In the genomic region with DNA sequence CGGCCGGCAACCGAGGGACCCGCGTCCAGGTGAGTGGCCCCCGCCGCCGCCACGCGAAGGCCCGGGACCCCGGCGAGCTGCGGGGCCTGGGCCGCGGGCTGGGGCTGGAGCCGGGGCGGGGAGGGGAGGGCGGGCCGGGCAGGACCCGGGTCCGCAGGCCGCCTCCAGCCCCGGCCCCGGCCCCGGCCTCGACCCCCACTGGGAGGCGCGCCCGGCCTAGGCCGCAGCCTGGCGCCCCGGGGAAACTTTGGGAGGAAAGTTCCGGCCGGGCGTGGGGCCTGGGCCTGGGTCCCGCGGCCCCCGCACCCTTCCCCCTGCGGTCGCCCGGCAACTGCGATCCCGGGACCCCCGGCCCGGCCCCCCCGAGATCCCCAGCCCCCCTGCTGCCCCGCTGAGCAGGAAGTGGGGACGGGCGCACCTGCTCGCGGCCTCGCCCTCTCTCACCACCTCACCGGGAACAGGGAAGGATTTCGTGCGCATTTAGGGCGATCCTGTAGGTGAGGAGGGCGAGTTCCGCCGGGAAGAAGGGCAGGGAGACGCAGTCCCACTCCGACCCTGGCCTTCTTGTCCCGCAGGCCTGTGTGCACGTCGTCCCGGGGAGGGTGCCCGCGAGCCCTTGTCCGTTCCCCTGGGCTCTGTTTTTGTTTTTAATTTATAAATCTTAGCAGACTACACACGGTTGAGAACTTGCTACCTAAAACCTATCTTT, we compare ENCODE assay signal across 7 cellular contexts. TPM values are rescaled to one million over a fixed set of nuclear protein-coding genes. Genes with fewer than 3 reads are reported as not detected.
DNase-seq lines count a peak whose midpoint lies in the region; ATAC-seq and TF ChIP-seq lines count a peak whose summit lies in the region.

No MANE protein-coding gene starts in this region.

- peak overlapping the region; percentile 93 for H3K4me2 ChIP-seq in HCT116 (ENCODE audit: low read length)

- no peak for TF ChIP-seq RAD21 in HCT116 (IDR thresholded peaks at IDR 0.05; ENCODE audit: low read depth)

- DNase-seq in HCT116 (ENCODE audit: low read depth, low spot score) (no peak), NCI-H345 treated with DMSO at 0.1 percent for 48 hours (lab: John Stamatoyannopoulos, UW; ENCODE audit: unreplicated experiment) (peak; percentile 40), dermis blood vessel endothelial cell (peak; percentile 21), GM13977 (ENCODE audit: low spot score) (no peak)

- intact Hi-C loops in HCT116 (cut with micrococcal nuclease), result no loop called here

- peak overlapping the region; percentile 46 for H3K27ac ChIP-seq in HCT116 (ENCODE audit: low read depth, low read length)
- H3K27ac ChIP-seq in muscle layer of duodenum (ENCODE audit: low read length), result peak overlapping the region; percentile 74

- no peaks in the 10 kb centered on the region for H3K36me3 ChIP-seq in HCT116 (ENCODE audit: control insufficient read depth in 1 of 2, insufficient read depth in 2 of 2, low read length in 2 of 2)
- peaks cover 0 to 5% of the 10 kb centered on the region in 2 donors for H3K36me3 ChIP-seq in muscle layer of duodenum (ENCODE audit: control insufficient read depth in 1 of 2, insufficient read depth in 2 of 2, low read length in 2 of 2)

- peak overlapping the region; percentile 76 for H3K9ac ChIP-seq in HCT116 (ENCODE audit: low read length)

- in situ Hi-C loops in GM13977 (cut with MboI; ENCODE audit: low pct_unique_long_range_greater_than_20kb, low sequenced_read_pairs, unreplicated experiment), result no loop called here

- no TSS peak for BruUV-seq in HCT116 (replicated peaks; lab: Mats Ljungman, UMichigan)

- H3K27me3 ChIP-seq in HCT116 (ENCODE audit: insufficient read depth, low read length) (no peaks in the 10 kb centered on the region), muscle layer of duodenum (ENCODE audit: low read depth, low read length) (no peaks in the 10 kb centered on the region)

- no peak for TF ChIP-seq CTCF in HCT116 (IDR thresholded peaks at IDR 0.05 in 2 of 3, conservative IDR thresholded peaks at IDR 0.05 in 1 of 3; ENCODE audit: borderline replicate concordance in 1 of 3, insufficient read depth in 1 of 3, low read depth in 2 of 3, low read length in 2 of 3)
- TF ChIP-seq CTCF in GM13977 (IDR thresholded peaks at IDR 0.05; ENCODE audit: extremely low read depth, insufficient read depth, missing control alignments), result no peak

- CTCF ChIA-PET in HCT116 (lab: Charles Lee), result no interaction called here

- POLR2A ChIA-PET in HCT116 (lab: Charles Lee), result no interaction called here

- ATAC-seq in HCT116 (peak; percentile 18), GM21529 (IDR thresholded peaks at IDR 0.05; ENCODE audit: unreplicated experiment) (no peak)

- no peaks in the 10 kb centered on the region for H4K20me1 ChIP-seq in HCT116 (ENCODE audit: insufficient read depth)

- H3K4me1 ChIP-seq in HCT116 (ENCODE audit: control insufficient read depth in 1 of 2, insufficient read depth in 2 of 2, low read length in 2 of 2), result peaks cover 5 to 29% of the 10 kb centered on the region in 2 experiments; a peak in 3 of 4 replicates
- peaks cover 5 to 13% of the 10 kb centered on the region in 2 donors for H3K4me1 ChIP-seq in muscle layer of duodenum (ENCODE audit: control insufficient read depth in 1 of 2, insufficient read depth in 2 of 2, low read length in 2 of 2)

- H3K4me3 ChIP-seq in GM08714 (ENCODE audit: low read length), result peak overlapping the region; percentile 74
- H3K4me3 ChIP-seq in HCT116 (replicated peaks in 1 of 2; ENCODE audit: low read depth in 1 of 2, low read length in 2 of 2), result peak overlapping the region; percentile 63 to 80
- peak overlapping the region; percentile 74 to 75 for H3K4me3 ChIP-seq in muscle layer of duodenum (ENCODE audit: low read depth in 1 of 2, low read length in 2 of 2)

- H3K9me2 ChIP-seq in HCT116 (ENCODE audit: insufficient read depth), result no peaks in the 10 kb centered on the region

- no peak for TF ChIP-seq POLR2A in HCT116 (IDR thresholded peaks at IDR 0.05; ENCODE audit: borderline replicate concordance, extremely low read depth, insufficient read depth, insufficient read length)

- no peak overlapping the region for H2AFZ ChIP-seq in HCT116 (ENCODE audit: low read depth, low read length, poor library complexity, severe bottlenecking)

- H3K9me3 ChIP-seq in HCT116 (ENCODE audit: control insufficient read depth in 1 of 2, insufficient read depth in 1 of 2, low read depth in 1 of 2, low read length in 2 of 2), result no peaks in the 10 kb centered on the region
- no peaks in the 10 kb centered on the region for H3K9me3 ChIP-seq in muscle layer of duodenum (ENCODE audit: control insufficient read depth in 1 of 2, low read length in 2 of 2)

- H3K79me2 ChIP-seq in HCT116 (ENCODE audit: insufficient read depth, low read length), result peaks cover 22% of the 10 kb centered on the region

- RAD21 ChIA-PET in HCT116 (lab: Charles Lee; ENCODE audit: low non-redundant PET in 1 of 2, low total read pairs in 2 of 2, uncharacterized antibody in 2 of 2, unreplicated experiment in 2 of 2), result no interaction called here

TF ChIP-seq in HCT116, 20 proteins besides CTCF, POLR2A, EP300 and RAD21:
- TF ChIP-seq ELF1 (IDR thresholded peaks at IDR 0.05; ENCODE audit: borderline replicate concordance, low read depth), result no peak
- peak; percentile 91 for TF ChIP-seq ZFX (IDR thresholded peaks at IDR 0.05)

RNA-seq across cellular contexts. Expression of a gene that starts 0.4 kb away (rescaled TPM):
- total RNA-seq in HCT116 (2021; ENCODE audit: unreplicated experiment), result 36.9 TPM
- 17.6 and 18.4 TPM in 2 replicates for polyA plus RNA-seq in HCT116 (2012)
- total RNA-seq in dermis blood vessel endothelial cell, result 28.9 and 35.7 TPM in 2 replicates

RNA-seq across cellular contexts. Expression of a gene that starts 18.6 kb away (rescaled TPM):
- total RNA-seq in HCT116 (2021; ENCODE audit: unreplicated experiment) (not detected), dermis blood vessel endothelial cell (not detected in 2 replicates)
- polyA plus RNA-seq in HCT116 (2012), result 0.03 TPM in 1 of 2 replicates, not detected in the other

RNA-seq across cellular contexts. Expression of a gene that starts 55.9 kb away (rescaled TPM):
- total RNA-seq in HCT116 (2021; ENCODE audit: unreplicated experiment), result 43.3 TPM
- polyA plus RNA-seq in HCT116 (2012), result 24.6 and 28.4 TPM in 2 replicates
- 19.3 and 26.7 TPM in 2 replicates for total RNA-seq in dermis blood vessel endothelial cell

Comparison
In these comparisons a context has a peak if more than half of its experiments do, and no peak if none do; other contexts are left out.
1. DNase-seq: peak in NCI-H345 treated with DMSO at 0.1 percent for 48 hours (single experiment) and dermis blood vessel endothelial cell (single experiment); none in HCT116 (single experiment) and GM13977 (single experiment).
2. Peak in every context shown above with its lines, with median percentiles within 50 percentile points of each other: H3K4me3 ChIP-seq.